ENCODE assay signal across 30 cellular contexts in genomic region chr12:77767756-77768343, GRCh38.
"Had no signal": no experiment of that assay in that cellular context is flagged by ENCODE, and none has a peak within 500 bp of the region (broad histone marks: within the 10 kb centered on the region; RNA-seq: fewer than 3 reads in every experiment).

No MANE protein-coding gene starts in this region.

- H3K4me1 ChIP-seq: ascending aorta, breast epithelium had no signal

- ATAC-seq: activated naive CD4-positive, alpha-beta T cell treated with anti-CD3 and anti-CD28 coated beads, Interleukin-2, amount 50 U/mL, for 72 hours; activated T-cell treated with anti-CD3 and anti-CD28 coated beads, Interleukin-2, amount 50 U/mL, for 72 hours; esophagus mucosa; WTC11 had no signal

- H3K36me3 ChIP-seq: ascending aorta, breast epithelium, cardiac muscle cell, heart left ventricle had no signal

- H3K27ac ChIP-seq: ascending aorta, breast epithelium, cardiac muscle cell, coronary artery, dorsolateral prefrontal cortex, heart left ventricle, VCaP had no signal

- DNase-seq: activated CD4-positive, alpha-beta memory T cell treated with anti-CD3 and anti-CD28 coated beads, Interleukin-2, amount 10 ng/mL, durations not matched to agents 7 days and 5 days; activated CD4-positive, alpha-beta T cell treated with anti-CD3 and anti-CD28 coated beads for 1 hour; activated CD4-positive, alpha-beta T cell treated with anti-CD3 and anti-CD28 coated beads for 4 hours; activated CD4-positive, alpha-beta T cell treated with anti-CD3 and anti-CD28 coated beads, Interleukin-2, amount 10 ng/mL, durations not matched to agents 7 days and 5 days; activated CD4-positive, alpha-beta T cell treated with anti-CD3 and anti-CD28 coated beads, Interleukin-2, amount 50 U/mL, for 4 hours; activated CD8-positive, alpha-beta memory T cell treated with anti-CD3 and anti-CD28 coated beads, Interleukin-2, amount 50 U/mL, for 48 hours; activated gamma-delta T cell; activated naive CD4-positive, alpha-beta T cell; activated naive CD4-positive, alpha-beta T cell treated with anti-CD3 and anti-CD28 coated beads, Interleukin-2, amount 10 ng/mL, durations not matched to agents 7 days and 5 days; activated naive CD8-positive, alpha-beta T cell treated with anti-CD3 and anti-CD28 coated beads, Interleukin-2, amount 10 ng/mL, durations not matched to agents 7 days and 5 days; activated T-cell treated with anti-CD3 and anti-CD28 coated beads for 4 hours; activated T-cell treated with anti-CD3 and anti-CD28 coated beads, Interleukin-2, amount 50 U/mL, for 24 hours; activated T-cell treated with anti-CD3 and anti-CD28 coated beads, Interleukin-2, amount 50 U/mL, for 72 hours; central memory CD4-positive, alpha-beta T cell; cerebellar nuclear complex; effector memory CD4-positive, alpha-beta T cell; endodermal cell; foreskin fibroblast; glutamatergic neuron; heart left ventricle; hypothalamus had no signal

- H3K27me3 ChIP-seq: ascending aorta, breast epithelium, cardiac muscle cell, dorsolateral prefrontal cortex, heart left ventricle had no signal

- H3K9me3 ChIP-seq: ascending aorta had no signal

- H3K4me3 ChIP-seq: ascending aorta, breast epithelium, cardiac muscle cell, coronary artery, dorsolateral prefrontal cortex, heart left ventricle had no signal
